19 cellular contexts compared by ENCODE assay signal in the genomic region with DNA sequence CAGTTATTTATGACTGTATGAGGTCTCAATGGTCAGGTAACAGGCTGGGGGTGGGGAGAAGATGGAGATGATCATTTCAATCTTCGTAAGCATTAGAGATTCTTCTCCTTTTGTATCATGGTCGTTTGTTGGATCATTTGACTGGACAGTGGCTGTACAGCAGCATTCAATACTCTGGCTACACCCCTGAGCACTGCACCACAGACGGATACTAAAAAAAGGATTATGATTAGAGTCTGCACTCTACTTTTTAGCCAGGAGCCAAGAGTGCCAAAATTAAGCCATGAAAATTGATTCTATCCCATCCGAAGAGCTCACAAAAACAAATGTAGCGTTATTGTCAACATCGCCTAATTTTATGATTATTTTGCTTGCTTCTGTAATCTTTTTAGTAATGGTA. TPM values are rescaled to one million over a fixed set of nuclear protein-coding genes. Genes with fewer than 3 reads are reported as not detected.
DNase-seq lines count a peak whose midpoint lies in the region; ATAC-seq, FAIRE-seq and TF ChIP-seq lines count a peak whose summit lies in the region.
"Had no signal": no experiment of that assay in that cellular context is flagged by ENCODE, and none has a peak within 500 bp of the region (broad histone marks: within the 10 kb centered on the region; RNA-seq: fewer than 3 reads in every experiment).

No MANE protein-coding gene starts in this region.

- ATAC-seq in body of pancreas (no peak), HG03108 (IDR thresholded peaks at IDR 0.05; ENCODE audit: unreplicated experiment) (no peak)

- H3K4me3 Mint-ChIP-seq in endodermal cell (no peak overlapping the region), neural progenitor cell (no peak overlapping the region)
- H3K4me3 Mint-ChIP-seq: CD4-positive, alpha-beta T cell had no signal

- TF ChIP-seq CTCF in D721Med (IDR thresholded peaks at IDR 0.05; ENCODE audit: insufficient read depth, missing control alignments) (no peak), endodermal cell (conservative IDR thresholded peaks at IDR 0.05) (no peak), neural progenitor cell (IDR thresholded peaks at IDR 0.05) (no peak), body of pancreas (IDR thresholded peaks at IDR 0.05) (no peak)

- H3K4me1 ChIP-seq in endodermal cell (ENCODE audit: control insufficient read depth, insufficient read depth, low read length) (peaks cover 6% of the 10 kb centered on the region), neural progenitor cell (peaks cover 24% of the 10 kb centered on the region), skeletal muscle tissue (ENCODE audit: control insufficient read depth in 3 of 3, insufficient read depth in 3 of 3, low read length in 3 of 3) (peaks cover 11 to 22% (median 14%) of the 10 kb centered on the region in 3 donors), body of pancreas (no peaks in the 10 kb centered on the region)
- H3K4me1 ChIP-seq: HAP-1 had no signal

- H3K4me1 Mint-ChIP-seq in endodermal cell: peaks cover 20% of the 10 kb centered on the region
- no peaks in the 10 kb centered on the region for H3K4me1 Mint-ChIP-seq in neural progenitor cell

- no peak for TF ChIP-seq POLR2A in body of pancreas (IDR thresholded peaks at IDR 0.05)

- H3K27me3 Mint-ChIP-seq in endodermal cell (ENCODE audit: insufficient read depth): no peaks in the 10 kb centered on the region
- H3K27me3 Mint-ChIP-seq in neural progenitor cell (ENCODE audit: insufficient read depth, low read depth): no peaks in the 10 kb centered on the region
- H3K27me3 Mint-ChIP-seq: CD4-positive, alpha-beta T cell had no signal

- H3K9me3 Mint-ChIP-seq in endodermal cell: no peaks in the 10 kb centered on the region
- H3K9me3 Mint-ChIP-seq in neural progenitor cell: peaks cover 53% of the 10 kb centered on the region
- H3K9me3 Mint-ChIP-seq: CD4-positive, alpha-beta T cell had no signal

- H3K36me3 Mint-ChIP-seq in endodermal cell (ENCODE audit: low read depth): peaks cover 7% of the 10 kb centered on the region
- H3K36me3 Mint-ChIP-seq in neural progenitor cell: peaks cover 43% of the 10 kb centered on the region

- no peaks in the 10 kb centered on the region for H3K36me3 ChIP-seq in endodermal cell (ENCODE audit: control insufficient read depth, insufficient read depth, low read length)
- no peaks in the 10 kb centered on the region for H3K36me3 ChIP-seq in neural progenitor cell
- H3K36me3 ChIP-seq in skeletal muscle tissue (ENCODE audit: control insufficient read depth in 3 of 3, insufficient read depth in 3 of 3, low read length in 3 of 3): no peaks in the 10 kb centered on the region
- no peaks in the 10 kb centered on the region for H3K36me3 ChIP-seq in body of pancreas (replicated peaks in 1 of 2; ENCODE audit: insufficient read depth in 1 of 2, low read depth in 2 of 2)
- H3K36me3 ChIP-seq: HAP-1 had no signal

- H3K4me3 ChIP-seq in endodermal cell (ENCODE audit: low read length): peak overlapping the region; percentile 53
- peak overlapping the region; percentile 4 for H3K4me3 ChIP-seq in neural progenitor cell
- peak overlapping the region in 2 of 3 donors; percentile 3 to 46 for H3K4me3 ChIP-seq in skeletal muscle tissue (ENCODE audit: low read length in 3 of 3)
- no peak overlapping the region for H3K4me3 ChIP-seq in body of pancreas
- H3K4me3 ChIP-seq: GM23248, HAP-1 had no signal

- no peak overlapping the region for H2AFZ ChIP-seq in neural progenitor cell (replicated peaks)
- H2AFZ ChIP-seq: GM23248 had no signal

- H3K27ac ChIP-seq in endodermal cell (ENCODE audit: low read depth, low read length) (no peak overlapping the region), neural progenitor cell (peak overlapping the region; percentile 68), skeletal muscle tissue (ENCODE audit: low read depth, low read length) (no peak overlapping the region), body of pancreas (no peak overlapping the region)
- H3K27ac ChIP-seq: C4-2B, GM23248, HL-60 had no signal

- peak overlapping the region; percentile 40 for H3K4me2 ChIP-seq in neural progenitor cell

- no peak for DNase-seq in D721Med (ENCODE audit: insufficient read length, low spot score)
- no peak for DNase-seq in endodermal cell
- DNase-seq in neural progenitor cell (ENCODE audit: low spot score): no peak
- DNase-seq in body of pancreas: no peak
- DNase-seq: ACHN; Caco-2; CD4-positive, alpha-beta T cell; DMS153; DMS79; GDM1; GM23248 had no signal

- H4K20me1 ChIP-seq in neural progenitor cell (ENCODE audit: low read depth): peaks cover 19% of the 10 kb centered on the region

- peak overlapping the region; percentile 19 for H3K27ac Mint-ChIP-seq in endodermal cell
- H3K27ac Mint-ChIP-seq in neural progenitor cell: no peak overlapping the region
- H3K27ac Mint-ChIP-seq: CD4-positive, alpha-beta T cell had no signal

- peak; percentile 11 for FAIRE-seq in D721Med (lab: Jason Lieb, UNC)
- FAIRE-seq: A204.1, GM12892, GM18507 had no signal

- H3K27me3 ChIP-seq in endodermal cell (ENCODE audit: control insufficient read depth, insufficient read depth, low read length, poor library complexity, severe bottlenecking): no peaks in the 10 kb centered on the region
- no peaks in the 10 kb centered on the region for H3K27me3 ChIP-seq in neural progenitor cell
- H3K27me3 ChIP-seq in skeletal muscle tissue (ENCODE audit: control insufficient read depth in 3 of 3, insufficient read depth in 3 of 3, low read length in 3 of 3): no peaks in the 10 kb centered on the region
- H3K27me3 ChIP-seq in body of pancreas: no peaks in the 10 kb centered on the region

- H3K9me3 ChIP-seq in endodermal cell (ENCODE audit: control insufficient read depth, low read length) (no peaks in the 10 kb centered on the region), neural progenitor cell (ENCODE audit: low read depth) (no peaks in the 10 kb centered on the region), skeletal muscle tissue (ENCODE audit: control insufficient read depth in 3 of 3, low read length in 3 of 3) (no peaks in the 10 kb centered on the region), body of pancreas (no peaks in the 10 kb centered on the region)
- H3K9me3 ChIP-seq: Caco-2, HAP-1 had no signal

- intact Hi-C loops in body of pancreas (cut with DNase I): no loop called here

- WGBS in endodermal cell (ENCODE audit: insufficient coverage in 1 of 2, insufficient read length in 1 of 2), 2 experiments: 93 to 100% methylated on average over 4 to 6 of the region's 6 CpGs
- 86 to 90% methylated on average over 6 of the region's 6 CpGs for WGBS in body of pancreas, 2 donors

- H3F3A ChIP-seq in neural progenitor cell (ENCODE audit: low read depth): peaks cover 11% of the 10 kb centered on the region

- H3K9ac ChIP-seq in endodermal cell (ENCODE audit: extremely low read depth, low read length, poor library complexity, severe bottlenecking) (no peak overlapping the region), neural progenitor cell (no peak overlapping the region), skeletal muscle tissue (ENCODE audit: low read depth in 1 of 3, low read length in 3 of 3) (peak overlapping the region in 1 of 3 donors; percentile 27)
- H3K9ac ChIP-seq: GM23248 had no signal

- peaks cover 99% of the 10 kb centered on the region for H3K79me2 ChIP-seq in neural progenitor cell (ENCODE audit: low read depth)

RNA-seq across cellular contexts. Expression of gene CDK8, which starts 41.9 kb away (rescaled TPM):
- total RNA-seq in endodermal cell: 10 to 100 TPM; 29.4 to 33.1 TPM
- polyA plus RNA-seq in endodermal cell (2013, experiment 1 of 2): 41.1 TPM
- polyA plus RNA-seq in endodermal cell (2013, experiment 2 of 2): 39.0 TPM
- total RNA-seq in neural progenitor cell (ENCODE audit: low replicate concordance): 51.5 and 69.3 TPM in 2 replicates
- 17.7 TPM for total RNA-seq in skeletal muscle tissue
- 10 to 100 TPM; 12.7 to 13.8 TPM for total RNA-seq in body of pancreas

Comparison
In these comparisons a context has a peak if more than half of its experiments do, and no peak if none do; other contexts are left out.
1. H3K4me3 ChIP-seq: peak in endodermal cell (single experiment), neural progenitor cell (single experiment) and skeletal muscle tissue (2 of 3); none in body of pancreas (0 of 2).